Comparison of ENCODE assay signal across 1 cellular context in genomic region chr1:16498573-16499359, GRCh38.
A peak's percentile ranks its signal among the peaks of the same experiment; 100 is the strongest.
TF ChIP-seq lines count a peak whose summit lies in the region.

No MANE protein-coding gene starts in this region.

TF ChIP-seq in K562, 482 proteins besides CTCF, POLR2A, EP300 and RAD21 (continued from another document):
- TF ChIP-seq ETV1 (tag; conservative IDR thresholded peaks at IDR 0.05; ENCODE audit: low read depth) = 0 out of 2 replicates have a peak, but pooled peaks have one; percentile 7
- TF ChIP-seq NRF1 (conservative IDR thresholded peaks at IDR 0.05 in 1 of 2, IDR thresholded peaks at IDR 0.05 in 1 of 2) = peak; percentile 89 to 91
- no peak for TF ChIP-seq CREBBP (IDR thresholded peaks at IDR 0.05; ENCODE audit: low read depth, low read length)
- no peak for TF ChIP-seq ZNF24 (IDR thresholded peaks at IDR 0.05)
- TF ChIP-seq ZNF668 (CRISPR knock-in tag; IDR thresholded peaks at IDR 0.05) = no peak
- no peak for TF ChIP-seq ZBTB9 (CRISPR knock-in tag; IDR thresholded peaks at IDR 0.05)
- no peak for TF ChIP-seq NFE2L1 (tag; IDR thresholded peaks at IDR 0.05; ENCODE audit: borderline replicate concordance, low read depth)
- no peak for TF ChIP-seq E2F5 (CRISPR knock-in tag; IDR thresholded peaks at IDR 0.05)
